Comparison of ENCODE assay signal across 19 cellular contexts in genomic region chr3:154112146-154112545, GRCh38. TPM values are rescaled to one million over a fixed set of nuclear protein-coding genes. Genes with fewer than 3 reads are reported as not detected.
DNase-seq lines count a peak whose midpoint lies in the region; ATAC-seq, FAIRE-seq and TF ChIP-seq lines count a peak whose summit lies in the region.
"Had no signal": no experiment of that assay in that cellular context is flagged by ENCODE, and none has a peak within 500 bp of the region (broad histone marks: within the 10 kb centered on the region; RNA-seq: fewer than 3 reads in every experiment).

No MANE protein-coding gene starts in this region.

- H3K27me3 ChIP-seq in gastroesophageal sphincter: no peaks in the 10 kb centered on the region
- H3K27me3 ChIP-seq in neuronal stem cell (ENCODE audit: control insufficient read depth in 3 of 3, insufficient read depth in 3 of 3, low read depth in 1 of 3, low read length in 3 of 3): no peaks in the 10 kb centered on the region
- H3K27me3 ChIP-seq: BLaER1 treated with 17β-estradiol and CSF1 and Interleukin-3, amounts not matched to agents 10 nM and 100 nM had no signal

- no peak overlapping the region for H3K14ac ChIP-seq in neuronal stem cell (ENCODE audit: low read length)

- H2AFZ ChIP-seq in neuronal stem cell (ENCODE audit: low read length): peak overlapping the region; percentile 9
- H2AFZ ChIP-seq: GM23338 had no signal

- no peak overlapping the region for H4K91ac ChIP-seq in neuronal stem cell (ENCODE audit: low read depth, low read length, poor library complexity)

- H2BK12ac ChIP-seq in neuronal stem cell (ENCODE audit: low read length): no peak overlapping the region

- H3K27me3 Mint-ChIP-seq in activated CD4-positive, alpha-beta T cell treated with anti-CD3 and anti-CD28 coated beads for 36 hours: peaks cover 22% of the 10 kb centered on the region

- DNase-seq in Ammon's horn (ENCODE audit: low spot score) (peak; percentile 58), astrocyte of the hippocampus (ENCODE audit: low read depth, low spot score) (peak; percentile 56), neuronal stem cell (ENCODE audit: low spot score) (no peak), NCI-H446 treated with DMSO at 0.1 percent for 48 hours (lab: John Stamatoyannopoulos, UW) (no peak), NCI-H526 (lab: John Stamatoyannopoulos, UW) (no peak), urothelium cell line (ENCODE audit: low spot score) (no peak)
- DNase-seq in activated CD4-positive, alpha-beta T cell treated with anti-CD3 and anti-CD28 coated beads for 36 hours: no peak
- DNase-seq: CD8-positive, alpha-beta memory T cell; DND-41; GDM1; NCI-H1105; NCI-H187; NCI-H82 had no signal

- H3K23ac ChIP-seq in neuronal stem cell (ENCODE audit: low read depth, low read length, poor library complexity): no peak overlapping the region

- H3K4me1 ChIP-seq in gastroesophageal sphincter: peaks cover 0 to 19% (median 5%) of the 10 kb centered on the region in 3 donors
- H3K4me1 ChIP-seq in neuronal stem cell (ENCODE audit: control insufficient read depth in 2 of 2, insufficient read depth in 1 of 2, low read depth in 1 of 2, low read length in 2 of 2): peaks cover 0 to 20% of the 10 kb centered on the region in 2 donors

- no peak overlapping the region for H2AK5ac ChIP-seq in neuronal stem cell (ENCODE audit: low read depth, low read length)

- H3K9me3 ChIP-seq in gastroesophageal sphincter (no peaks in the 10 kb centered on the region), neuronal stem cell (replicated peaks in 1 of 2; ENCODE audit: control insufficient read depth in 2 of 2, insufficient read depth in 1 of 2, low read depth in 1 of 2, low read length in 2 of 2) (no peaks in the 10 kb centered on the region)
- H3K9me3 ChIP-seq: BLaER1 treated with 17β-estradiol and CSF1 and Interleukin-3, amounts not matched to agents 10 nM and 100 nM had no signal

- no peak overlapping the region for H3K4me3 Mint-ChIP-seq in activated CD4-positive, alpha-beta T cell treated with anti-CD3 and anti-CD28 coated beads for 36 hours
- H3K4me3 Mint-ChIP-seq: CD8-positive, alpha-beta memory T cell; GM23338 had no signal

- no peak overlapping the region for H3K18ac ChIP-seq in neuronal stem cell (ENCODE audit: low read length)

- no peak overlapping the region for H2BK5ac ChIP-seq in neuronal stem cell (ENCODE audit: low read length)

- no peak overlapping the region for H3K4me2 ChIP-seq in neuronal stem cell (ENCODE audit: insufficient read depth, low read length, poor library complexity, severe bottlenecking)
- H3K4me2 ChIP-seq: GM23338 had no signal

- H3K36me3 Mint-ChIP-seq in activated CD4-positive, alpha-beta T cell treated with anti-CD3 and anti-CD28 coated beads for 36 hours (ENCODE audit: low read depth): no peaks in the 10 kb centered on the region
- H3K36me3 Mint-ChIP-seq: CD8-positive, alpha-beta memory T cell had no signal

- TF ChIP-seq CTCF in gastroesophageal sphincter (IDR thresholded peaks at IDR 0.05): peak in 1 of 4 experiments; percentile 35

- 44 to 50% methylated on average over 2 of the region's 2 CpGs for WGBS in gastroesophageal sphincter (ENCODE audit: low coverage in 1 of 2), 2 donors
- WGBS in neuronal stem cell (ENCODE audit: extremely low coverage in 2 of 2, insufficient read length in 2 of 2, insufficient replicate concordance in 1 of 2), 2 donors: no CpG with 5 or more reads among the region's 2 CpGs

- H3K27ac ChIP-seq in gastroesophageal sphincter: peak overlapping the region; percentile 17 to 32 (median 26)
- H3K27ac ChIP-seq in neuronal stem cell (replicated peaks; ENCODE audit: low read length): no peak overlapping the region
- H3K27ac ChIP-seq: BLaER1 treated with 17β-estradiol and CSF1 and Interleukin-3, amounts not matched to agents 10 nM and 100 nM had no signal

- FAIRE-seq in urothelium cell line (lab: Jason Lieb, UNC): no peak
- FAIRE-seq: A204.1, GM12878 had no signal

- no peak for ATAC-seq in gastroesophageal sphincter
- no peak for ATAC-seq in activated CD4-positive, alpha-beta T cell treated with anti-CD3 and anti-CD28 coated beads for 36 hours
- ATAC-seq: GM12878, Panc1 had no signal

- POLR2A ChIA-PET in activated CD4-positive, alpha-beta T cell treated with anti-CD3 and anti-CD28 coated beads for 36 hours (lab: Charles Lee): interaction anchor here (0.6 kb wide), 1 partner anchor 1310 kb away, joined by 6 read pairs; no protein-coding TSS in a partner anchor

- H3K9ac ChIP-seq in neuronal stem cell (ENCODE audit: low read depth, low read length, poor library complexity): no peak overlapping the region
- H3K9ac ChIP-seq: BLaER1 treated with 17β-estradiol and CSF1 and Interleukin-3, amounts not matched to agents 10 nM and 100 nM had no signal

- H4K8ac ChIP-seq in neuronal stem cell (ENCODE audit: low read depth, low read length): no peak overlapping the region

- H2BK120ac ChIP-seq in neuronal stem cell (ENCODE audit: low read depth, low read length): no peak overlapping the region

- H3K36me3 ChIP-seq in gastroesophageal sphincter (no peaks in the 10 kb centered on the region), neuronal stem cell (replicated peaks in 1 of 2; ENCODE audit: control insufficient read depth in 2 of 2, insufficient read depth in 2 of 2, low read length in 2 of 2) (no peaks in the 10 kb centered on the region)
- H3K36me3 ChIP-seq: BLaER1 treated with 17β-estradiol and CSF1 and Interleukin-3, amounts not matched to agents 10 nM and 100 nM had no signal

- H3K27ac Mint-ChIP-seq in activated CD4-positive, alpha-beta T cell treated with anti-CD3 and anti-CD28 coated beads for 36 hours: no peak overlapping the region
- H3K27ac Mint-ChIP-seq: CD8-positive, alpha-beta memory T cell; GM23338 had no signal

- intact Hi-C loops in activated CD4-positive, alpha-beta T cell treated with anti-CD3 and anti-CD28 coated beads for 36 hours (cut with DNase I, micrococcal nuclease): no loop called here

- no peak for TF ChIP-seq EP300 in gastroesophageal sphincter (IDR thresholded peaks at IDR 0.05)

- no peak for TF ChIP-seq POLR2A in gastroesophageal sphincter (IDR thresholded peaks at IDR 0.05)

- CTCF ChIA-PET in activated CD4-positive, alpha-beta T cell treated with anti-CD3 and anti-CD28 coated beads for 36 hours (lab: Charles Lee): no interaction called here

- H3K4me3 ChIP-seq in gastroesophageal sphincter: no peak overlapping the region
- no peak overlapping the region for H3K4me3 ChIP-seq in neuronal stem cell (ENCODE audit: low read length in 2 of 2)
- H3K4me3 ChIP-seq: BLaER1 treated with 17β-estradiol and CSF1 and Interleukin-3, amounts not matched to agents 10 nM and 100 nM; GM12878; GM23338 had no signal

- no peak overlapping the region for H3K4ac ChIP-seq in neuronal stem cell (ENCODE audit: low read length)

- no peaks in the 10 kb centered on the region for H3K79me1 ChIP-seq in neuronal stem cell (ENCODE audit: low read depth, low read length)

- H2BK15ac ChIP-seq in neuronal stem cell (ENCODE audit: low read length): no peak overlapping the region

- H3K4me1 Mint-ChIP-seq in activated CD4-positive, alpha-beta T cell treated with anti-CD3 and anti-CD28 coated beads for 36 hours: no peaks in the 10 kb centered on the region
- H3K4me1 Mint-ChIP-seq: CD8-positive, alpha-beta memory T cell had no signal

- no peaks in the 10 kb centered on the region for H3K9me3 Mint-ChIP-seq in activated CD4-positive, alpha-beta T cell treated with anti-CD3 and anti-CD28 coated beads for 36 hours (ENCODE audit: low read depth)
- H3K9me3 Mint-ChIP-seq: GM23338 had no signal

RNA-seq across cellular contexts. Expression of gene ARHGEF26, which starts 9.0 kb away (rescaled TPM):
- total RNA-seq in gastroesophageal sphincter: 100 to 1,000 TPM in 3 of 4 donors, 10 to 100 TPM in 1; 79.3 to 154 (median 133) TPM
- 9.2 TPM for polyA plus RNA-seq in neuronal stem cell (2013, experiment 1 of 2)
- polyA plus RNA-seq in neuronal stem cell (2013, experiment 2 of 2): 9.2 TPM
- under 1 TPM; 0.14 to 0.16 TPM for total RNA-seq in activated CD4-positive, alpha-beta T cell treated with anti-CD3 and anti-CD28 coated beads for 36 hours

Comparison
In these comparisons a context has a peak if more than half of its experiments do, and no peak if none do; other contexts are left out.
1. DNase-seq: peak in Ammon's horn (single experiment) and astrocyte of the hippocampus (single experiment); none in neuronal stem cell (single experiment), NCI-H446 treated with DMSO at 0.1 percent for 48 hours (single experiment), NCI-H526 (0 of 2), activated CD4-positive, alpha-beta T cell treated with anti-CD3 and anti-CD28 coated beads for 36 hours (single experiment) and urothelium cell line (single experiment).
2. RNA of gene ARHGEF26, which starts 9.0 kb away (total RNA-seq): 79.3 to 154 TPM in gastroesophageal sphincter; 0.14 to 0.16 TPM in activated CD4-positive, alpha-beta T cell treated with anti-CD3 and anti-CD28 coated beads for 36 hours; every median in the first group is over 10 times any median in the second.